ENCODE assay signal across 18 cellular contexts in the genomic region with DNA sequence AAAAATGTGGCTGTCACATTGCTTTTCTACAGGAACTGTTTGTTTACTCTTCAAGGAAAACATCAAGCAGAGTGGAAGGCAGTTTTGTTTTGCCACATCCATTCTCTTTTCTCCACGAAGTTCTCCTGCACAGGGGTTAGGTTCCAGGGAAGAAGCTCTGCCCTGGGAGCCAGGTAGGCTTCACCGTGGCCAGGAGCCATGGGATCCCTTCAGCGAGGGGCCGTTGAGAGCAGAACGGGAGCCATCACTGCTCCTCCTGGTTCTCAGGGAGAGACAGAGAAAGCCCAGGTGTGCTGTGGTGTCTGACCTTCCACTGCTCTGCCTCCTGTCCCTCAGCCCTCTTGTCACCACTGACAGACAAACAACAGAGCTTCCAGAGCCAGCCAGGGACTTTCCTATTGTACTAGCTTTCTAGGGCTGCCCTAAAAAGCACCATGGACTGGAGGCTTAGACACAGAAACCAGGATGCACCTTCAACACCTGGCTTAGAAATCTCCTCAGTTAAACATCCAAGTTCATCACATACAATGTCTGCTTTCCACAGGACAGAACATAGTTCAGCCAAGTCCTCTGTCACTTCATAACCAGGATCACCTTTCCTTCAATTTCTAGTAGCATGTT.
DNase-seq lines count a peak whose midpoint lies in the region; ATAC-seq, FAIRE-seq and TF ChIP-seq lines count a peak whose summit lies in the region.
"Had no signal": no experiment of that assay in that cellular context is flagged by ENCODE, and none has a peak within 500 bp of the region (broad histone marks: within the 10 kb centered on the region; RNA-seq: fewer than 3 reads in every experiment).

No MANE protein-coding gene starts in this region.

- H3K36me3 ChIP-seq in bronchial epithelial cell (ENCODE audit: control insufficient read depth, insufficient read depth, low read length) (no peaks in the 10 kb centered on the region), lung (ENCODE audit: control insufficient read depth in 2 of 2, insufficient read depth in 2 of 2, low read length in 2 of 2) (no peaks in the 10 kb centered on the region)
- H3K36me3 ChIP-seq: BLaER1 treated with 17β-estradiol and CSF1 and Interleukin-3, amounts not matched to agents 10 nM and 100 nM had no signal

- no peaks in the 10 kb centered on the region for H3K36me3 Mint-ChIP-seq in osteocyte (ENCODE audit: unreplicated experiment)
- H3K36me3 Mint-ChIP-seq: CD8-positive, alpha-beta T cell had no signal

- no peaks in the 10 kb centered on the region for H3K9me3 ChIP-seq in lung (ENCODE audit: control insufficient read depth in 2 of 2, insufficient read depth in 1 of 2, low read length in 1 of 2)
- H3K9me3 ChIP-seq: BLaER1 treated with 17β-estradiol and CSF1 and Interleukin-3, amounts not matched to agents 10 nM and 100 nM had no signal

- no peak for ATAC-seq in lung (ENCODE audit: insufficient read depth, low FRiP score)
- ATAC-seq: CD8-positive, alpha-beta T cell; GM12878 had no signal

- TF ChIP-seq CTCF in bronchial epithelial cell (IDR thresholded peaks at IDR 0.05; ENCODE audit: insufficient read depth, low read length, severe bottlenecking) (no peak), lung (IDR thresholded peaks at IDR 0.05; ENCODE audit: control extremely low read depth, extremely low read depth) (no peak), osteocyte (IDR thresholded peaks at IDR 0.05) (no peak)

- peak; percentile 40 for FAIRE-seq in bronchial epithelial cell (lab: Jason Lieb, UNC)
- FAIRE-seq: GM12878, H1 had no signal

- no peaks in the 10 kb centered on the region for H3K27me3 ChIP-seq in bronchial epithelial cell (ENCODE audit: control insufficient read depth, insufficient read depth, low read length)
- H3K27me3 ChIP-seq in lung (ENCODE audit: control insufficient read depth, insufficient read depth), result no peaks in the 10 kb centered on the region
- H3K27me3 ChIP-seq: BLaER1 treated with 17β-estradiol and CSF1 and Interleukin-3, amounts not matched to agents 10 nM and 100 nM had no signal

- H3K27ac Mint-ChIP-seq in osteocyte (ENCODE audit: unreplicated experiment), result no peak overlapping the region
- H3K27ac Mint-ChIP-seq: B cell; CD8-positive, alpha-beta T cell; H9 had no signal

- no peak for DNase-seq in bronchial epithelial cell (ENCODE audit: low read depth)
- peak; percentile 32 for DNase-seq in ecto neural progenitor cell (ENCODE audit: low spot score)
- peak; percentile 16 for DNase-seq in lung (ENCODE audit: low spot score)
- DNase-seq in osteocyte (ENCODE audit: extremely low spot score, unreplicated experiment), result peak; percentile 63
- no peak for DNase-seq in GM19240 (ENCODE audit: insufficient read length, low spot score)
- DNase-seq in activated CD4-positive, CD25-positive, alpha-beta regulatory T cell treated with anti-CD3 and anti-CD28 coated beads, Interleukin-2, amount 50 U/mL, for 72 hours, result no peak
- no peak for DNase-seq in activated effector memory CD4-positive, alpha-beta T cell treated with Interleukin-2 at 50 U/mL for 16 hours
- DNase-seq: Calu3; CD8-positive, alpha-beta T cell; DND-41; EL; H9; IMR-90 had no signal

- peaks cover 1% of the 10 kb centered on the region for H3K4me1 Mint-ChIP-seq in osteocyte (ENCODE audit: unreplicated experiment)
- H3K4me1 Mint-ChIP-seq: B cell had no signal

- 71 to 84% methylated on average over 5 of the region's 5 CpGs for WGBS in lung, 2 donors

- no peak overlapping the region for H3K27ac ChIP-seq in lung (ENCODE audit: low read depth in 1 of 2, low read length in 1 of 2)
- H3K27ac ChIP-seq: BLaER1 treated with 17β-estradiol and CSF1 and Interleukin-3, amounts not matched to agents 10 nM and 100 nM; HL-60 had no signal

- H3K4me1 ChIP-seq in lung (ENCODE audit: control insufficient read depth in 2 of 2, insufficient read depth in 2 of 2, low read length in 2 of 2), result no peaks in the 10 kb centered on the region

- H3K4me3 ChIP-seq in bronchial epithelial cell (ENCODE audit: low read depth, low read length) (no peak overlapping the region), lung (no peak overlapping the region)
- H3K4me3 ChIP-seq: BLaER1 treated with 17β-estradiol and CSF1 and Interleukin-3, amounts not matched to agents 10 nM and 100 nM; GM12878 had no signal

- no peak overlapping the region for H3K4me3 Mint-ChIP-seq in osteocyte (ENCODE audit: unreplicated experiment)
- H3K4me3 Mint-ChIP-seq: B cell; CD8-positive, alpha-beta T cell; H9 had no signal

- no peaks in the 10 kb centered on the region for H3K27me3 Mint-ChIP-seq in osteocyte (ENCODE audit: unreplicated experiment)

- no peaks in the 10 kb centered on the region for H3K9me3 Mint-ChIP-seq in osteocyte (ENCODE audit: unreplicated experiment)
- H3K9me3 Mint-ChIP-seq: CD8-positive, alpha-beta T cell had no signal

Comparison
In these comparisons a context has a peak if more than half of its experiments do, and no peak if none do; other contexts are left out.
1. DNase-seq: peak in ecto neural progenitor cell (single experiment), lung (single experiment) and osteocyte (single experiment); none in bronchial epithelial cell (single experiment), GM19240 (single experiment), activated CD4-positive, CD25-positive, alpha-beta regulatory T cell treated with anti-CD3 and anti-CD28 coated beads, Interleukin-2, amount 50 U/mL, for 72 hours (single experiment) and activated effector memory CD4-positive, alpha-beta T cell treated with Interleukin-2 at 50 U/mL for 16 hours (single experiment).